ENCODE assay signal across 13 cellular contexts in the genomic region with DNA sequence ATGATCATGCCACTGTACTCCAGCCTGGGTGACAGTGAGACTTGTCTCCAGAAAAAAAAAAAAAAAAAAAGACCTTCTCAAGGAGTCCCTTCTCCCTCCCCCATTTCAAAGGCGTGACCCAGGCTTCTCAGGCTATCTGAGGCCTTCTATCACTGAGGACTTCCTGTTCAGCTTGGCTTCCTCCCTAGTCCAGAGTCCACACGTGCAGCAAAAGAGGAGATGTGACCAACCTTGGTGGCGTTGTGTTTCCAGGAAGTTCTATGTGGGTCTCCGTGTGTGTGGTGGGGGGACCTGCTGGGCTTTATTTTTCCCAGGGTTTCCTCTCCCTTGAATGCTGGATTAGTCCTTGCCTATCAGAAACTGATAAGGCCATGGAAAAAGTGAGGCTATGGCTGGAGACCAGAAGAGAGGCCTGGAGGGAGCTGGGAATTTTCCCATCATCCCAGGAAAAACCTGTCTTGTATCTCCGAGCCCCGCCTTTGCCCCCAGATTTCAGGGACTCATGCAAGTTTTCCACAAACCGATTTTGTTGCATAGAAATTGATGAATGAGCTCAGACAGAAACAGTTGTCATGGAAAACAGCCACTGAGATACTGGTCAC.
"Had no signal": no experiment of that assay in that cellular context is flagged by ENCODE, and none has a peak within 500 bp of the region (broad histone marks: within the 10 kb centered on the region; RNA-seq: fewer than 3 reads in every experiment).

No MANE protein-coding gene starts in this region.

- H3K36me3 ChIP-seq: gastroesophageal sphincter, left ventricle myocardium inferior, prostate gland, WERI-Rb-1 had no signal

- ATAC-seq: activated CD4-positive, alpha-beta T cell treated with anti-CD3 and anti-CD28 coated beads for 36 hours; activated naive CD4-positive, alpha-beta T cell treated with anti-CD3 and anti-CD28 coated beads, Interleukin-2, amount 50 U/mL, for 72 hours; gastroesophageal sphincter; sciatic nerve had no signal

- H3K27me3 ChIP-seq: gastroesophageal sphincter had no signal

- H3K4me3 ChIP-seq: gastroesophageal sphincter, left ventricle myocardium inferior, prostate gland had no signal

- H3K27ac ChIP-seq: gastroesophageal sphincter, left ventricle myocardium inferior, prostate gland, WERI-Rb-1 had no signal

- H3K9me3 ChIP-seq: prostate gland had no signal

- DNase-seq: activated CD4-positive, alpha-beta memory T cell treated with anti-CD3 and anti-CD28 coated beads for 36 hours; activated CD4-positive, alpha-beta T cell treated with anti-CD3 and anti-CD28 coated beads for 36 hours; activated effector memory CD4-positive, alpha-beta T cell treated with Interleukin-2 at 50 U/mL for 16 hours; activated T-cell treated with anti-CD3 and anti-CD28 coated beads, Interleukin-2, amount 50 U/mL, for 24 hours; caudate nucleus; islet precursor cell; left ventricle myocardium inferior; stimulated activated CD4-positive, alpha-beta T cell treated with anti-CD3 and anti-CD28 coated beads, Interleukin-2, amount 100 ng/mL, for 24 hours; WERI-Rb-1 had no signal

- H3K4me1 ChIP-seq: gastroesophageal sphincter, left ventricle myocardium inferior, prostate gland had no signal

- H3K4me3 Mint-ChIP-seq: activated CD4-positive, alpha-beta memory T cell treated with anti-CD3 and anti-CD28 coated beads for 36 hours; activated CD4-positive, alpha-beta T cell treated with anti-CD3 and anti-CD28 coated beads for 36 hours; activated T-cell treated with anti-CD3 and anti-CD28 coated beads, Interleukin-2, amount 50 U/mL, for 24 hours had no signal

- H3K36me3 Mint-ChIP-seq: activated CD4-positive, alpha-beta memory T cell treated with anti-CD3 and anti-CD28 coated beads for 36 hours; activated naive CD4-positive, alpha-beta T cell treated with anti-CD3 and anti-CD28 coated beads, Interleukin-2, amount 50 U/mL, for 72 hours had no signal

- H3K27ac Mint-ChIP-seq: activated CD4-positive, alpha-beta memory T cell treated with anti-CD3 and anti-CD28 coated beads for 36 hours; activated CD4-positive, alpha-beta T cell treated with anti-CD3 and anti-CD28 coated beads for 36 hours; activated naive CD4-positive, alpha-beta T cell treated with anti-CD3 and anti-CD28 coated beads, Interleukin-2, amount 50 U/mL, for 72 hours; activated T-cell treated with anti-CD3 and anti-CD28 coated beads, Interleukin-2, amount 50 U/mL, for 24 hours had no signal

- H3K4me1 Mint-ChIP-seq: activated CD4-positive, alpha-beta T cell treated with anti-CD3 and anti-CD28 coated beads for 36 hours had no signal
